Comparison of ENCODE assay signal across 2 cellular contexts in the genomic region with DNA sequence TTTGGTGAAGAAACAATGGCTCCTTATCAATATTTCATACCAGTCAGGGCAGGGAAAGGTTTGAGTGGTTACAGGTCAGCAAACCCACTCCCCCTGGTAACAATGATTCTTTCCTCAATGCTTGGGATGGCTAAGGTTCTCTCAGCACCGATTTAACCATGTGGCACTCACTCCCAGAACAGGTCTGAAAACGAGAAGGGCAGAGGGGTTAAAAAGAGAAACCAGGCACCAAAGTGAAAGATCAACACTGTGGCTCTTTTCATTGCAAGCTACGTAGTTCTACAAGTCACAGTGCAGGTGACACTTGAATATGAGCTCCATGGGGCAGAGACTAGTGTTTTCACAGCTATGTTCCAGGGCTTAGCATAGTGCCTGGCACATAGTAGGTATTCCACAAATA.
TF ChIP-seq lines count a peak whose summit lies in the region.

No MANE protein-coding gene starts in this region.

TF ChIP-seq in HCT116, 20 proteins besides CTCF, POLR2A, EP300 and RAD21 (continued from another document):
- no peak for TF ChIP-seq EGR1 (IDR thresholded peaks at IDR 0.05; ENCODE audit: low read depth)
- TF ChIP-seq, protein P1, sequence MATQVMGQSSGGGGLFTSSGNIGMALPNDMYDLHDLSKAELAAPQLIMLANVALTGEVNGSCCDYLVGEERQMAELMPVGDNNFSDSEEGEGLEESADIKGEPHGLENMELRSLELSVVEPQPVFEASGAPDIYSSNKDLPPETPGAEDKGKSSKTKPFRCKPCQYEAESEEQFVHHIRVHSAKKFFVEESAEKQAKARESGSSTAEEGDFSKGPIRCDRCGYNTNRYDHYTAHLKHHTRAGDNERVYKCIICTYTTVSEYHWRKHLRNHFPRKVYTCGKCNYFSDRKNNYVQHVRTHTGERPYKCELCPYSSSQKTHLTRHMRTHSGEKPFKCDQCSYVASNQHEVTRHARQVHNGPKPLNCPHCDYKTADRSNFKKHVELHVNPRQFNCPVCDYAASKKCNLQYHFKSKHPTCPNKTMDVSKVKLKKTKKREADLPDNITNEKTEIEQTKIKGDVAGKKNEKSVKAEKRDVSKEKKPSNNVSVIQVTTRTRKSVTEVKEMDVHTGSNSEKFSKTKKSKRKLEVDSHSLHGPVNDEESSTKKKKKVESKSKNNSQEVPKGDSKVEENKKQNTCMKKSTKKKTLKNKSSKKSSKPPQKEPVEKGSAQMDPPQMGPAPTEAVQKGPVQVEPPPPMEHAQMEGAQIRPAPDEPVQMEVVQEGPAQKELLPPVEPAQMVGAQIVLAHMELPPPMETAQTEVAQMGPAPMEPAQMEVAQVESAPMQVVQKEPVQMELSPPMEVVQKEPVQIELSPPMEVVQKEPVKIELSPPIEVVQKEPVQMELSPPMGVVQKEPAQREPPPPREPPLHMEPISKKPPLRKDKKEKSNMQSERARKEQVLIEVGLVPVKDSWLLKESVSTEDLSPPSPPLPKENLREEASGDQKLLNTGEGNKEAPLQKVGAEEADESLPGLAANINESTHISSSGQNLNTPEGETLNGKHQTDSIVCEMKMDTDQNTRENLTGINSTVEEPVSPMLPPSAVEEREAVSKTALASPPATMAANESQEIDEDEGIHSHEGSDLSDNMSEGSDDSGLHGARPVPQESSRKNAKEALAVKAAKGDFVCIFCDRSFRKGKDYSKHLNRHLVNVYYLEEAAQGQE (IDR thresholded peaks at IDR 0.05; ENCODE audit: low read depth): no peak

TF ChIP-seq in WTC11, 78 proteins besides CTCF, POLR2A, EP300 and RAD21 (continued from another document):
- TF ChIP-seq, protein P2, sequence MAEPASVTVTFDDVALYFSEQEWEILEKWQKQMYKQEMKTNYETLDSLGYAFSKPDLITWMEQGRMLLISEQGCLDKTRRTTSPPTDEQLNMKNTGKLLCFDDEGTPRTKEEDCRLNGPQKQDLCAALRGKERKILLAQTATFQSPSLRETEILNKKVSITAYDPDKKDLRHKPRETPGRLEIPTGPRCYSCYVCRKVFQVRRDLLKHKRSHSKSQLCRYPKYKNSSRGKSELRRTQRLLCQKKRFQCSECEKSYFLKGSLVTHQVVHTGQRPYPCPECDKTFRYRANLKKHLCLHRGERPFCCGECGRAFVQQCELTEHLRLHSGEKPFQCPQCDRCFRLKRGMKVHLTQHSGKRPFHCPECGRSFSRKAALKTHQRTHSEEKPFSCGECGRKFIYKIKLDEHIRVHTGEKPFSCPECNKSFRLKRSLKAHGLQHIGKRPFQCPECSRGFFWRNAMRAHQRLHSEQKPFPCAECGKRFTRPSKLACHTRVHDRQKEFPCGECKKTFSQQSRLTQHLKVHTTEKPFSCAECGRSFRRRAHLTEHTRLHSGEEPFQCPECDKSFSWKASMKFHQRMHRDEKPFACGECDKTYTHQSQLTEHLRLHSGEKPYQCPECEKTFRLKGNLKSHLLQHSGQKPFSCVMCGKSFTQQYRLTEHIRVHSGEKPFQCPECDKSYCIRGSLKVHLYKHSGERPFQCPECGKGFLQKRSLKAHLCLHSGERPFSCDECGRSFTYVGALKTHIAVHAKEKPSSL (CRISPR knock-in tag; conservative IDR thresholded peaks at IDR 0.05): no peak
- TF ChIP-seq MXD4 (CRISPR knock-in tag; IDR thresholded peaks at IDR 0.05; ENCODE audit: borderline replicate concordance) (no peak), ZBTB21 (CRISPR knock-in tag; IDR thresholded peaks at IDR 0.05; ENCODE audit: borderline replicate concordance) (no peak), EMX1 (CRISPR knock-in tag; IDR thresholded peaks at IDR 0.05) (no peak), ZNF532 (CRISPR knock-in tag; IDR thresholded peaks at IDR 0.05; ENCODE audit: borderline replicate concordance) (no peak), ZNF423 (CRISPR knock-in tag; IDR thresholded peaks at IDR 0.05) (no peak)
- TF ChIP-seq, protein P3, sequence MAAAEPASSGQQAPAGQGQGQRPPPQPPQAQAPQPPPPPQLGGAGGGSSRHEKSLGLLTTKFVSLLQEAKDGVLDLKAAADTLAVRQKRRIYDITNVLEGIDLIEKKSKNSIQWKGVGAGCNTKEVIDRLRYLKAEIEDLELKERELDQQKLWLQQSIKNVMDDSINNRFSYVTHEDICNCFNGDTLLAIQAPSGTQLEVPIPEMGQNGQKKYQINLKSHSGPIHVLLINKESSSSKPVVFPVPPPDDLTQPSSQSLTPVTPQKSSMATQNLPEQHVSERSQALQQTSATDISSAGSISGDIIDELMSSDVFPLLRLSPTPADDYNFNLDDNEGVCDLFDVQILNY (CRISPR knock-in tag; IDR thresholded peaks at IDR 0.05): no peak
- TF ChIP-seq, protein P4, sequence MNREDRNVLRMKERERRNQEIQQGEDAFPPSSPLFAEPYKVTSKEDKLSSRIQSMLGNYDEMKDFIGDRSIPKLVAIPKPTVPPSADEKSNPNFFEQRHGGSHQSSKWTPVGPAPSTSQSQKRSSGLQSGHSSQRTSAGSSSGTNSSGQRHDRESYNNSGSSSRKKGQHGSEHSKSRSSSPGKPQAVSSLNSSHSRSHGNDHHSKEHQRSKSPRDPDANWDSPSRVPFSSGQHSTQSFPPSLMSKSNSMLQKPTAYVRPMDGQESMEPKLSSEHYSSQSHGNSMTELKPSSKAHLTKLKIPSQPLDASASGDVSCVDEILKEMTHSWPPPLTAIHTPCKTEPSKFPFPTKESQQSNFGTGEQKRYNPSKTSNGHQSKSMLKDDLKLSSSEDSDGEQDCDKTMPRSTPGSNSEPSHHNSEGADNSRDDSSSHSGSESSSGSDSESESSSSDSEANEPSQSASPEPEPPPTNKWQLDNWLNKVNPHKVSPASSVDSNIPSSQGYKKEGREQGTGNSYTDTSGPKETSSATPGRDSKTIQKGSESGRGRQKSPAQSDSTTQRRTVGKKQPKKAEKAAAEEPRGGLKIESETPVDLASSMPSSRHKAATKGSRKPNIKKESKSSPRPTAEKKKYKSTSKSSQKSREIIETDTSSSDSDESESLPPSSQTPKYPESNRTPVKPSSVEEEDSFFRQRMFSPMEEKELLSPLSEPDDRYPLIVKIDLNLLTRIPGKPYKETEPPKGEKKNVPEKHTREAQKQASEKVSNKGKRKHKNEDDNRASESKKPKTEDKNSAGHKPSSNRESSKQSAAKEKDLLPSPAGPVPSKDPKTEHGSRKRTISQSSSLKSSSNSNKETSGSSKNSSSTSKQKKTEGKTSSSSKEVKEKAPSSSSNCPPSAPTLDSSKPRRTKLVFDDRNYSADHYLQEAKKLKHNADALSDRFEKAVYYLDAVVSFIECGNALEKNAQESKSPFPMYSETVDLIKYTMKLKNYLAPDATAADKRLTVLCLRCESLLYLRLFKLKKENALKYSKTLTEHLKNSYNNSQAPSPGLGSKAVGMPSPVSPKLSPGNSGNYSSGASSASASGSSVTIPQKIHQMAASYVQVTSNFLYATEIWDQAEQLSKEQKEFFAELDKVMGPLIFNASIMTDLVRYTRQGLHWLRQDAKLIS (CRISPR knock-in tag; IDR thresholded peaks at IDR 0.05; ENCODE audit: borderline replicate concordance): no peak
- TF ChIP-seq, protein P5, sequence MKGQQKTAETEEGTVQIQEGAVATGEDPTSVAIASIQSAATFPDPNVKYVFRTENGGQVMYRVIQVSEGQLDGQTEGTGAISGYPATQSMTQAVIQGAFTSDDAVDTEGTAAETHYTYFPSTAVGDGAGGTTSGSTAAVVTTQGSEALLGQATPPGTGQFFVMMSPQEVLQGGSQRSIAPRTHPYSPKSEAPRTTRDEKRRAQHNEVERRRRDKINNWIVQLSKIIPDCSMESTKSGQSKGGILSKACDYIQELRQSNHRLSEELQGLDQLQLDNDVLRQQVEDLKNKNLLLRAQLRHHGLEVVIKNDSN (CRISPR knock-in tag; IDR thresholded peaks at IDR 0.05): no peak
